ENCODE assay signal across 10 cellular contexts in genomic region chr11:130765951-130766649, GRCh38.
DNase-seq lines count a peak whose midpoint lies in the region; ATAC-seq and TF ChIP-seq lines count a peak whose summit lies in the region.
"Had no signal": no experiment of that assay in that cellular context is flagged by ENCODE, and none has a peak within 500 bp of the region (broad histone marks: within the 10 kb centered on the region; RNA-seq: fewer than 3 reads in every experiment).

No MANE protein-coding gene starts in this region.

- peak overlapping the region; percentile 85 for H3K4me3 Mint-ChIP-seq in natural killer cell

- peaks cover 19 to 29% of the 10 kb centered on the region in 2 donors for H3K4me1 Mint-ChIP-seq in natural killer cell

- H3K36me3 Mint-ChIP-seq in natural killer cell: no peaks in the 10 kb centered on the region

- H3K9me3 Mint-ChIP-seq in natural killer cell: no peaks in the 10 kb centered on the region

- intact Hi-C loops in natural killer cell (cut with micrococcal nuclease): no loop called here

- TF ChIP-seq CTCF in natural killer cell (IDR thresholded peaks at IDR 0.05): no peak

- DNase-seq in natural killer cell (no peak), HUDEP-2 (lab: John Stamatoyannopoulos, UW; ENCODE audit: unreplicated experiment in 76 of 76) (no peak), COLO829 (ENCODE audit: low spot score) (no peak), NCI-H146 treated with DMSO at 0.1 percent for 48 hours (lab: John Stamatoyannopoulos, UW; ENCODE audit: unreplicated experiment) (no peak)
- DNase-seq: activated CD4-positive, alpha-beta T cell treated with anti-CD3 and anti-CD28 coated beads for 4 hours; NCI-H1694; SHP77 treated with DMSO at 0.1 percent for 48 hours had no signal

- H3K27ac Mint-ChIP-seq in natural killer cell: peak overlapping the region; percentile 66 to 86

- ATAC-seq in GM18873 (IDR thresholded peaks at IDR 0.05; ENCODE audit: low FRiP score, unreplicated experiment) (peak; percentile 65), GM21723 (IDR thresholded peaks at IDR 0.05; ENCODE audit: unreplicated experiment) (peak; percentile 87), HG03565 (IDR thresholded peaks at IDR 0.05; ENCODE audit: unreplicated experiment) (peak; percentile 61), natural killer cell (peak; percentile 67 to 89 (median 71))

- H3K27me3 Mint-ChIP-seq in natural killer cell (ENCODE audit: low read depth in 2 of 2): peaks cover 0 to 2% of the 10 kb centered on the region in 2 donors
